Comparison of ENCODE assay signal across 29 cellular contexts in the genomic region with DNA sequence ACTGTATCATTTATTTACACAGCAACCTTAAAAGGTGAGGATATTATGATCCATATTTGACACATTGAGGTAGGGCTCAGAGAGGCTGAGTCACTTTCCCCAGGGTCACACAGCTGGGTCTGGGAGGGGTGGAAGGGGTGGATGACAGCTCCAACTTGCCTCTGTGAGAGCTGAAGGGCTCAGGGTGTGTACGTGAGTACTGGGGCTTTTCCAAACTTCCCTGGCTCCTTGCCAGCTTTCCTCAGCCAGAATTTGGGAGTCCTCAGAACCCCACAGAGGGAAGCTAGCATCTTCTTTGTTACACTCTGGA. TPM values are rescaled to one million over a fixed set of nuclear protein-coding genes. Genes with fewer than 3 reads are reported as not detected.
DNase-seq lines count a peak whose midpoint lies in the region; ATAC-seq, FAIRE-seq and TF ChIP-seq lines count a peak whose summit lies in the region.
"Had no signal": no experiment of that assay in that cellular context is flagged by ENCODE, and none has a peak within 500 bp of the region (broad histone marks: within the 10 kb centered on the region; RNA-seq: fewer than 3 reads in every experiment).

No MANE protein-coding gene starts in this region.

- TF ChIP-seq POLR2A in HepG2 (IDR thresholded peaks at IDR 0.05; ENCODE audit: insufficient read depth in 1 of 2, low read depth in 2 of 2, low read length in 2 of 2) = no peak
- TF ChIP-seq POLR2A in right lobe of liver (IDR thresholded peaks at IDR 0.05) = no peak
- TF ChIP-seq POLR2A in K562 (conservative IDR thresholded peaks at IDR 0.05) = no peak
- TF ChIP-seq POLR2A in vagina (IDR thresholded peaks at IDR 0.05) = no peak

- H3K4me2 ChIP-seq in HepG2 (ENCODE audit: low read depth, low read length) (no peak overlapping the region), K562 (ENCODE audit: insufficient read depth, low read length) (no peak overlapping the region)
- H3K4me2 ChIP-seq: neural progenitor cell had no signal

- H3K9me1 ChIP-seq in K562 (ENCODE audit: control insufficient read depth, insufficient read depth, low read length) = no peaks in the 10 kb centered on the region

- ATAC-seq in HepG2 (no peak), right lobe of liver (no peak), K562 (no peak)
- peak; percentile 74 for ATAC-seq in stimulated activated naive CD8-positive, alpha-beta T cell treated with anti-CD3 and anti-CD28 coated beads, Interleukin-15, Interleukin-2, amounts not matched to agents 100 U/mL and 50 U/mL, for 24 hours

- 40% methylated on average over 1 of the region's 1 CpG for WGBS in HepG2 (ENCODE audit: low lambda C conversion rate)
- no CpG with 5 or more reads among the region's 1 CpG for WGBS in right lobe of liver (ENCODE audit: insufficient coverage, low coverage, low lambda C conversion rate, missing lambda C conversion rate)
- 0% methylated on average over 1 of the region's 1 CpG for WGBS in K562 (ENCODE audit: insufficient coverage, low coverage, missing lambda C conversion rate)

- TF ChIP-seq CTCF in HepG2 (CRISPR knock-in tag; IDR thresholded peaks at IDR 0.05) (no peak), right lobe of liver (IDR thresholded peaks at IDR 0.05) (no peak), K562 (IDR thresholded peaks at IDR 0.05 in 2 of 3, conservative IDR thresholded peaks at IDR 0.05 in 1 of 3; ENCODE audit: insufficient read depth in 2 of 3, low read depth in 1 of 3, low read length in 3 of 3) (no peak), vagina (IDR thresholded peaks at IDR 0.05) (no peak)

- H3K27me3 ChIP-seq in HepG2 (ENCODE audit: control insufficient read depth in 1 of 2, insufficient read depth in 2 of 2, low read length in 2 of 2) = peaks cover 0 to 10% of the 10 kb centered on the region in 2 experiments; a peak in 1 of 5 replicates
- H3K27me3 ChIP-seq in right lobe of liver = no peaks in the 10 kb centered on the region
- H3K27me3 ChIP-seq in K562 (ENCODE audit: control insufficient read depth in 2 of 2, insufficient read depth in 2 of 2, low read length in 2 of 2) = peaks cover 0 to 2% of the 10 kb centered on the region in 2 experiments; a peak in 2 of 5 replicates
- peaks cover 4% of the 10 kb centered on the region for H3K27me3 ChIP-seq in vagina
- H3K27me3 ChIP-seq: MG63, right atrium auricular region had no signal

- H3K4me3 ChIP-seq in HepG2 (replicated peaks in 1 of 3; ENCODE audit: insufficient read depth in 1 of 3, low read depth in 2 of 3, low read length in 3 of 3) = no peak overlapping the region
- no peak overlapping the region for H3K4me3 ChIP-seq in right lobe of liver
- no peak overlapping the region for H3K4me3 ChIP-seq in K562
- H3K4me3 ChIP-seq in vagina = no peak overlapping the region
- H3K4me3 ChIP-seq: esophagus squamous epithelium, gastrocnemius medialis, MG63, neural progenitor cell, right atrium auricular region had no signal

- TF ChIP-seq EP300 in HepG2 (IDR thresholded peaks at IDR 0.05; ENCODE audit: low read depth in 2 of 2, low read length in 2 of 2) (no peak), HepG2 (CRISPR knock-in tag; IDR thresholded peaks at IDR 0.05; ENCODE audit: borderline replicate concordance) (no peak), K562 (IDR thresholded peaks at IDR 0.05; ENCODE audit: low read length) (no peak)

- no peak for TF ChIP-seq RAD21 in HepG2 (CRISPR knock-in tag; IDR thresholded peaks at IDR 0.05)
- no peak for TF ChIP-seq RAD21 in K562 (CRISPR knock-in tag; conservative IDR thresholded peaks at IDR 0.05 in 1 of 2, IDR thresholded peaks at IDR 0.05 in 1 of 2)

- H3K9me3 ChIP-seq in HepG2 (ENCODE audit: low read length) (no peaks in the 10 kb centered on the region), right lobe of liver (no peaks in the 10 kb centered on the region), K562 (replicated peaks; ENCODE audit: control insufficient read depth, insufficient read depth, low read depth, low read length) (no peaks in the 10 kb centered on the region), vagina (no peaks in the 10 kb centered on the region)
- H3K9me3 ChIP-seq: esophagus squamous epithelium, gastrocnemius medialis, MG63, right atrium auricular region had no signal

- CTCF ChIA-PET in HepG2 (lab: Yijun Ruan, JAX; ENCODE audit: low intra/inter-chr PET ratio, low total read pairs) (interaction anchor here (1.0 to 5.3 kb wide), 5 partner anchors 26 to 302 kb away, joined by 3 to 45 read pairs (median 9); no protein-coding TSS in a partner anchor), K562 (lab: Yijun Ruan, JAX; ENCODE audit: low intra/inter-chr PET ratio) (interaction anchor here (1.2 to 1.6 kb wide), 2 partner anchors 19 to 25 kb away, joined by 3 to 11 read pairs; no protein-coding TSS in a partner anchor)

- no peak overlapping the region for H3K9ac ChIP-seq in HepG2 (ENCODE audit: insufficient read depth, low read depth, low read length)
- H3K9ac ChIP-seq in K562 (ENCODE audit: insufficient read depth in 1 of 2, low read depth in 2 of 2, low read length in 2 of 2) = no peak overlapping the region
- H3K9ac ChIP-seq: neural progenitor cell, parathyroid adenoma had no signal

- peaks cover 3% of the 10 kb centered on the region; the same call in 1 of the 2 replicates for H3K4me1 ChIP-seq in HepG2 (ENCODE audit: insufficient read depth, low read length)
- H3K4me1 ChIP-seq in right lobe of liver = no peaks in the 10 kb centered on the region
- H3K4me1 ChIP-seq in K562 (replicated peaks in 1 of 2; ENCODE audit: control insufficient read depth in 2 of 2, insufficient read depth in 2 of 2, low read length in 2 of 2) = no peaks in the 10 kb centered on the region
- H3K4me1 ChIP-seq in vagina = no peaks in the 10 kb centered on the region
- H3K4me1 ChIP-seq: gastrocnemius medialis, neural progenitor cell, parathyroid adenoma, right atrium auricular region had no signal

- H2AFZ ChIP-seq in HepG2 (ENCODE audit: low read length) (no peak overlapping the region), K562 (ENCODE audit: low read depth, low read length) (no peak overlapping the region)
- H2AFZ ChIP-seq: neural progenitor cell, parathyroid adenoma had no signal

- POLR2A ChIA-PET in HepG2 (lab: Yijun Ruan, JAX) (no interaction called here), K562 (lab: Yijun Ruan, JAX) (no interaction called here)

- DNase-seq in NK-92 treated with Interleukin-12 subunit alpha and Interleukin-12 subunit beta, amount 100 ng/mL, for 24 hours (lab: John Stamatoyannopoulos, UW) = peak; percentile 11
- no peak for DNase-seq in NK-92 (lab: John Stamatoyannopoulos, UW; ENCODE audit: unreplicated experiment)
- no peak for DNase-seq in HepG2 (ENCODE audit: low spot score)
- no peak for DNase-seq in right lobe of liver
- no peak for DNase-seq in K562 (ENCODE audit: extremely low read depth in 1 of 4, low spot score in 3 of 4)
- peak; percentile 33 for DNase-seq in stimulated activated naive CD8-positive, alpha-beta T cell treated with anti-CD3 and anti-CD28 coated beads, Interleukin-15, Interleukin-2, amounts not matched to agents 100 U/mL and 50 U/mL, for 24 hours
- DNase-seq in vagina (ENCODE audit: extremely low spot score in 2 of 2) = no peak
- DNase-seq in kidney glomerular epithelial cell (lab: John Stamatoyannopoulos, UW) = no peak
- DNase-seq: activated CD4-positive, alpha-beta T cell treated with anti-CD3 and anti-CD28 coated beads, Interleukin-2, amount 50 U/mL, for 4 hours; activated naive CD8-positive, alpha-beta T cell treated with anti-CD3 and anti-CD28 coated beads, Interleukin-2, amount 10 ng/mL, durations not matched to agents 7 days and 5 days; Calu3; cortex of kidney; DND-41; effector memory CD8-positive, alpha-beta T cell; esophagus squamous epithelium; gastrocnemius medialis; H9; mesendoderm; NCI-H1105 treated with DMSO at 0.1 percent for 48 hours; NCI-H1930; NCI-H526 treated with DMSO at 0.1 percent for 48 hours had no signal

- H3K36me3 ChIP-seq in HepG2 (replicated peaks in 1 of 2; ENCODE audit: control insufficient read depth in 1 of 2, insufficient read depth in 2 of 2, low read length in 2 of 2) = no peaks in the 10 kb centered on the region
- H3K36me3 ChIP-seq in right lobe of liver = no peaks in the 10 kb centered on the region
- H3K36me3 ChIP-seq in K562 (ENCODE audit: control insufficient read depth, insufficient read depth, low read length) = no peaks in the 10 kb centered on the region
- H3K36me3 ChIP-seq in vagina = no peaks in the 10 kb centered on the region
- H3K36me3 ChIP-seq: esophagus squamous epithelium, gastrocnemius medialis, MG63, neural progenitor cell, right atrium auricular region had no signal

- H3K27ac ChIP-seq in HepG2 (ENCODE audit: extremely low read length, insufficient read depth, low read length) (no peak overlapping the region), right lobe of liver (no peak overlapping the region), K562 (ENCODE audit: extremely low read depth, low read depth, low read length) (no peak overlapping the region), vagina (no peak overlapping the region)
- H3K27ac ChIP-seq: 22Rv1, esophagus squamous epithelium, gastrocnemius medialis, neural progenitor cell, parathyroid adenoma, right atrium auricular region had no signal

- intact Hi-C loops in HepG2 (cut with micrococcal nuclease; ENCODE audit: unreplicated experiment) = loop anchor here (1.0 to 10.0 kb wide), 4 partner anchors 126 to 301 kb away; no protein-coding TSS in a partner anchor
- intact Hi-C loops in right lobe of liver (cut with DNase I) = loop anchor here (5.0 to 10.0 kb wide), 3 partner anchors 125 to 297 kb away; no protein-coding TSS in a partner anchor
- intact Hi-C loops in K562 (cut with micrococcal nuclease) = loop anchor here (1.0 to 10.0 kb wide), 4 partner anchors 125 to 302 kb away; no protein-coding TSS in a partner anchor
- intact Hi-C loops in vagina (cut with DNase I) = no loop called here

- no peaks in the 10 kb centered on the region for H3K79me2 ChIP-seq in HepG2 (ENCODE audit: insufficient read depth, low read length)
- no peaks in the 10 kb centered on the region for H3K79me2 ChIP-seq in K562 (ENCODE audit: control insufficient read depth, insufficient read depth, low read length)
- H3K79me2 ChIP-seq: parathyroid adenoma had no signal

- H4K20me1 ChIP-seq in HepG2 (ENCODE audit: insufficient read depth, low read length) (0 out of 2 replicates have a peak, but pooled peaks cover 3% of the 10 kb centered on the region), K562 (replicated peaks; ENCODE audit: control insufficient read depth, insufficient read depth, low read length) (peaks cover 4% of the 10 kb centered on the region)

- in situ Hi-C loops in HepG2 (cut with HindIII; ENCODE audit: extremely low pct_ligation_motif_present, low pct_unique_long_range_greater_than_20kb) = loop anchor here (5.0 kb wide), 2 partner anchors 125 to 305 kb away; no protein-coding TSS in a partner anchor
- in situ Hi-C loops in K562 (cut with MboI) = loop anchor here (5.0 to 25.0 kb wide), 2 partner anchors 305 to 905 kb away; no protein-coding TSS in a partner anchor

- BruUV-seq in HepG2 (replicated peaks; lab: Mats Ljungman, UMichigan) (no TSS peak), K562 (replicated peaks; lab: Mats Ljungman, UMichigan) (no TSS peak)

- FAIRE-seq in HepG2 (lab: Jason Lieb, UNC) (no peak), K562 (lab: Jason Lieb, UNC) (no peak)

RNA-seq across cellular contexts. Expression of a gene that starts 58.3 kb away (rescaled TPM):
- 16.4 and 34.5 TPM in 2 replicates for total RNA-seq in HepG2 (2016; rRNA removed; fragmentation: Illumina TruSeq; extraction: Trizol)
- total RNA-seq in HepG2 (2016; cell fraction: cytosol; rRNA removed; fragmentation: Illumina TruSeq; extraction: Trizol; ENCODE audit: low read depth) = 3.6 and 3.7 TPM in 2 replicates
- total RNA-seq in HepG2 (2016; cell fraction: insoluble cytoplasmic fraction; rRNA removed; fragmentation: Illumina TruSeq; extraction: Trizol) = 15.1 and 36.1 TPM in 2 replicates
- total RNA-seq in HepG2 (2016; cell fraction: membrane; rRNA removed; fragmentation: Illumina TruSeq; extraction: Trizol) = 10.4 and 11.0 TPM in 2 replicates
- total RNA-seq in HepG2 (2016; cell fraction: nucleus; rRNA removed; fragmentation: Illumina TruSeq; extraction: Trizol) = 42.8 and 45.6 TPM in 2 replicates
- polyA plus RNA-seq in HepG2 (2011; rRNA removed) = 17.9 and 30.4 TPM in 2 replicates
- polyA plus RNA-seq in HepG2 (2011; cell fraction: cytosol; rRNA removed) = 11.3 and 15.1 TPM in 2 replicates
- 48.6 and 62.7 TPM in 2 replicates for polyA plus RNA-seq in HepG2 (2011; cell fraction: nucleus; rRNA removed)
- 10.5 and 12.6 TPM in 2 replicates for polyA plus RNA-seq in HepG2 (2012)
- polyA plus RNA-seq in HepG2 (2016; cell fraction: cytosol; fragmentation: Illumina TruSeq; extraction: Trizol; ENCODE audit: low read depth) = 2.5 TPM in 2 replicates
- polyA plus RNA-seq in HepG2 (2016; cell fraction: insoluble cytoplasmic fraction; fragmentation: Illumina TruSeq; extraction: Trizol; ENCODE audit: low read depth) = 11.9 and 14.6 TPM in 2 replicates
- polyA plus RNA-seq in HepG2 (2016; cell fraction: membrane; fragmentation: Illumina TruSeq; extraction: Trizol; ENCODE audit: low read depth) = 5.5 and 6.6 TPM in 2 replicates
- 51.4 and 54.6 TPM in 2 replicates for polyA plus RNA-seq in HepG2 (2016; cell fraction: nucleus; fragmentation: Illumina TruSeq; extraction: Trizol; ENCODE audit: insufficient read depth, low read depth)
- 0.02 and 26.3 TPM in 2 replicates for polyA minus RNA-seq in HepG2 (2011; rRNA and poly(A)+ RNA removed; ENCODE audit: low replicate concordance)
- 7.0 and 11.0 TPM in 2 replicates for polyA minus RNA-seq in HepG2 (2011; cell fraction: cytosol; rRNA and poly(A)+ RNA removed)
- polyA minus RNA-seq in HepG2 (2011; cell fraction: nucleus; rRNA and poly(A)+ RNA removed) = 34.5 and 44.1 TPM in 2 replicates
- under 1 TPM in 5 of 6 experiments, not detected in 1; 0.06 to 0.42 (median 0.12) TPM for total RNA-seq in right lobe of liver
- not detected in 2 replicates for total RNA-seq in K562 (2011; cell fraction: chromatin; rRNA removed; ENCODE audit: low replicate concordance)
- not detected in 2 replicates for total RNA-seq in K562 (2011; cell fraction: nucleolus; rRNA removed)
- 0.61 TPM in 1 of 2 replicates, not detected in the other for total RNA-seq in K562 (2011; cell fraction: nucleoplasm; rRNA removed)
- not detected in 2 replicates for total RNA-seq in K562 (2014; rRNA removed)
- total RNA-seq in K562 (2014; rRNA removed; fragmentation: Illumina TruSeq; extraction: Trizol) = not detected in 2 replicates
- not detected in 2 replicates for total RNA-seq in K562 (2015; rRNA removed; fragmentation: Illumina TruSeq; extraction: Trizol)
- not detected in 2 replicates for total RNA-seq in K562 (2021)
- polyA plus RNA-seq in K562 (2011; rRNA removed) = not detected in 2 replicates
- not detected in 2 replicates for polyA plus RNA-seq in K562 (2011; cell fraction: cytosol; rRNA removed)
- polyA plus RNA-seq in K562 (2011; cell fraction: nucleus; rRNA removed) = not detected in 2 replicates
- not detected in 2 replicates for polyA plus RNA-seq in K562 (2012)
- polyA plus RNA-seq in K562 (2014; fragmentation: Illumina TruSeq; extraction: Trizol) = not detected in 2 replicates
- under 1 TPM in 1 of 2 experiments, not detected in 1; 0.04 TPM for polyA plus RNA-seq in K562 (2014; fragmentation: Nextera tagmentation; extraction: Ambion mirVana)
- polyA plus RNA-seq in K562 (2014; rRNA removed) = not detected in 2 replicates
- not detected in 2 replicates for polyA minus RNA-seq in K562 (2011; rRNA and poly(A)+ RNA removed)
- polyA minus RNA-seq in K562 (2011; cell fraction: cytosol; rRNA and poly(A)+ RNA removed) = not detected in 2 replicates
- polyA minus RNA-seq in K562 (2011; cell fraction: nucleus; rRNA and poly(A)+ RNA removed) = not detected in 2 replicates
- total RNA-seq in vagina = 0.25 TPM
- total RNA-seq: activated naive CD8-positive, alpha-beta T cell treated with anti-CD3 and anti-CD28 coated beads, Interleukin-2, amount 10 ng/mL, durations not matched to agents 7 days and 5 days; Calu3; gastrocnemius medialis; HT-29; right atrium auricular region; T-helper 2 cell treated with Interferon-gamma antibody and Interleukin-4, amounts not matched to agents 100 ng/mL and 5 ng/mL, for 36 hours had no signal
- polyA plus RNA-seq: CD14-positive monocyte had no signal

Comparison
In these comparisons a context has a peak if more than half of its experiments do, and no peak if none do; other contexts are left out.
1. DNase-seq: peak in NK-92 treated with Interleukin-12 subunit alpha and Interleukin-12 subunit beta, amount 100 ng/mL, for 24 hours (single experiment) and stimulated activated naive CD8-positive, alpha-beta T cell treated with anti-CD3 and anti-CD28 coated beads, Interleukin-15, Interleukin-2, amounts not matched to agents 100 U/mL and 50 U/mL, for 24 hours (single experiment); none in NK-92 (single experiment), HepG2 (single experiment), right lobe of liver (0 of 3), K562 (0 of 4), vagina (0 of 2) and kidney glomerular epithelial cell (single experiment).